ENCODE assay signal across 8 cellular contexts in genomic region chr22:25111579-25112517, GRCh38.
DNase-seq lines count a peak whose midpoint lies in the region; ATAC-seq lines count a peak whose summit lies in the region.

No MANE protein-coding gene starts in this region.

- DNase-seq in activated T-cell treated with anti-CD3 and anti-CD28 coated beads, Interleukin-2, amount 50 U/mL, for 4 hours: no peak
- no peak for DNase-seq in activated T-cell treated with anti-CD3 and anti-CD28 coated beads, Interleukin-2, amount 50 U/mL, for 1 hour
- DNase-seq in astrocyte of the hippocampus (ENCODE audit: low read depth, low spot score) (peak; percentile 32), iris pigment epithelial cell (ENCODE audit: low read depth) (peak; percentile 10), NCI-H2171 (lab: John Stamatoyannopoulos, UW) (no peak), NCI-H446 (lab: John Stamatoyannopoulos, UW) (no peak)
- peak; percentile 26 for DNase-seq in stimulated activated CD8-positive, alpha-beta memory T cell treated with anti-CD3 and anti-CD28 coated beads, Interleukin-4, amount 100 ng/mL, for 48 hours
- no peak for DNase-seq in activated CD4-positive, CD25-positive, alpha-beta regulatory T cell treated with anti-CD3 and anti-CD28 coated beads, Interleukin-2, amount 50 U/mL, for 72 hours

- no peaks in the 10 kb centered on the region for H3K36me3 Mint-ChIP-seq in activated T-cell treated with anti-CD3 and anti-CD28 coated beads, Interleukin-2, amount 50 U/mL, for 4 hours (ENCODE audit: insufficient read depth)

- H3K4me1 Mint-ChIP-seq in activated T-cell treated with anti-CD3 and anti-CD28 coated beads, Interleukin-2, amount 50 U/mL, for 4 hours (ENCODE audit: low read depth): peaks cover 20% of the 10 kb centered on the region

- no peaks in the 10 kb centered on the region for H3K27me3 Mint-ChIP-seq in activated T-cell treated with anti-CD3 and anti-CD28 coated beads, Interleukin-2, amount 50 U/mL, for 4 hours (ENCODE audit: low read depth)

- ATAC-seq in activated T-cell treated with anti-CD3 and anti-CD28 coated beads, Interleukin-2, amount 50 U/mL, for 4 hours: peak in 1 of 2 donors; percentile 12

- no peaks in the 10 kb centered on the region for H3K9me3 Mint-ChIP-seq in activated T-cell treated with anti-CD3 and anti-CD28 coated beads, Interleukin-2, amount 50 U/mL, for 4 hours

- H3K4me3 Mint-ChIP-seq in activated T-cell treated with anti-CD3 and anti-CD28 coated beads, Interleukin-2, amount 50 U/mL, for 4 hours: peak overlapping the region; percentile 80

Comparison
In these comparisons a context has a peak if more than half of its experiments do, and no peak if none do; other contexts are left out.
1. DNase-seq: peak in astrocyte of the hippocampus (single experiment), iris pigment epithelial cell (single experiment) and stimulated activated CD8-positive, alpha-beta memory T cell treated with anti-CD3 and anti-CD28 coated beads, Interleukin-4, amount 100 ng/mL, for 48 hours (single experiment); none in activated T-cell treated with anti-CD3 and anti-CD28 coated beads, Interleukin-2, amount 50 U/mL, for 4 hours (single experiment), activated T-cell treated with anti-CD3 and anti-CD28 coated beads, Interleukin-2, amount 50 U/mL, for 1 hour (single experiment), NCI-H2171 (single experiment), NCI-H446 (0 of 2) and activated CD4-positive, CD25-positive, alpha-beta regulatory T cell treated with anti-CD3 and anti-CD28 coated beads, Interleukin-2, amount 50 U/mL, for 72 hours (single experiment).